8 cellular contexts compared by ENCODE assay signal in genomic region chr22:26589845-26590524, GRCh38. TPM values are rescaled to one million over a fixed set of nuclear protein-coding genes. Genes with fewer than 3 reads are reported as not detected.
DNase-seq lines count a peak whose midpoint lies in the region; ATAC-seq and TF ChIP-seq lines count a peak whose summit lies in the region.

Gene TPST2, minus strand, starts transcription at chr22:26590132. Its CDS starts 48,502 bp downstream, at chr22:26541630.

- peak within 1 kb of the TSS; percentile 87 for H3K4me3 Mint-ChIP-seq in activated B cell treated with CpG ODN at 0.5 μM for 24 hours

- CTCF ChIA-PET in activated B cell treated with CpG ODN at 0.5 μM for 24 hours (lab: Charles Lee), result no interaction called here

- no peaks in the 10 kb centered on the region for H3K36me3 Mint-ChIP-seq in activated B cell treated with CpG ODN at 0.5 μM for 24 hours (ENCODE audit: low read depth)

- POLR2A ChIA-PET in activated B cell treated with CpG ODN at 0.5 μM for 24 hours (lab: Charles Lee), result interaction anchor here (1.0 to 1.4 kb wide), 3 partner anchors 55 to 1329 kb away, joined by 3 read pairs; partner anchors contain the start of genes HPS4, PITPNB and SRRD

- TF ChIP-seq CTCF in GM13976 (IDR thresholded peaks at IDR 0.05; ENCODE audit: borderline replicate concordance, control extremely low read depth, extremely low read depth, insufficient read depth, missing control alignments) (no peak), activated B cell treated with CpG ODN at 0.5 μM for 24 hours (IDR thresholded peaks at IDR 0.05) (no peak)

- H3K27ac Mint-ChIP-seq in activated B cell treated with CpG ODN at 0.5 μM for 24 hours, result peak within 1 kb of the TSS; percentile 72

- peak; percentile 70 for ATAC-seq in HG02588 (IDR thresholded peaks at IDR 0.05; ENCODE audit: unreplicated experiment)
- peak; percentile 94 for ATAC-seq in activated B cell treated with CpG ODN at 0.5 μM for 24 hours (ENCODE audit: low read depth)
- ATAC-seq in HG02938 (IDR thresholded peaks at IDR 0.05; ENCODE audit: unreplicated experiment), result no peak

- no peaks in the 10 kb centered on the region for H3K27me3 Mint-ChIP-seq in activated B cell treated with CpG ODN at 0.5 μM for 24 hours

- intact Hi-C loops in activated B cell treated with CpG ODN at 0.5 μM for 24 hours (cut with micrococcal nuclease), result loop anchor here (1.0 to 5.0 kb wide), 6 partner anchors 11 to 158 kb away; partner anchors contain the start of genes HPS4, SRRD and TFIP11

- peaks cover 39% of the 10 kb centered on the region for H3K4me1 Mint-ChIP-seq in activated B cell treated with CpG ODN at 0.5 μM for 24 hours

- no peaks in the 10 kb centered on the region for H3K9me3 Mint-ChIP-seq in activated B cell treated with CpG ODN at 0.5 μM for 24 hours

- peak; percentile 92 for DNase-seq in GM13976 (ENCODE audit: low spot score)
- peak; percentile 67 for DNase-seq in NCI-H146 (lab: John Stamatoyannopoulos, UW)
- peak; percentile 78 for DNase-seq in activated B cell treated with CpG ODN at 0.5 μM for 24 hours
- DNase-seq in caudate nucleus (lab: John Stamatoyannopoulos, UW), result peak in 54 of 61 donors; percentile 8 to 81 (median 60)
- DNase-seq in islet precursor cell, result peak; percentile 88
- peak; percentile 60 for DNase-seq in stimulated activated CD4-positive, alpha-beta T cell treated with anti-CD3 and anti-CD28 coated beads, Interleukin-12 subunit alpha, Interleukin-12 subunit beta, amount 100 ng/mL, for 24 hours (ENCODE audit: low read depth in 2 of 2)

- in situ Hi-C loops in GM13976 (cut with MboI; ENCODE audit: low sequenced_read_pairs, unreplicated experiment), result no loop called here

- H3K27ac ChIP-seq in caudate nucleus (ENCODE audit: low read depth, low read length), result peak within 1 kb of the TSS; percentile 84

RNA-seq across cellular contexts. Expression of gene TPST2, which starts in this region (rescaled TPM):
- 10.4 and 11.0 TPM in 2 replicates for total RNA-seq in activated B cell treated with CpG ODN at 0.5 μM for 24 hours
